In genomic region chr7:5425507-5426225, GRCh38 we compare ENCODE assay signal across 1 cellular context.
TF ChIP-seq lines count a peak whose summit lies in the region.

No MANE protein-coding gene starts in this region.

TF ChIP-seq in HEK293, 187 proteins besides CTCF, POLR2A, EP300 and RAD21 (continued from another document):
- TF ChIP-seq ZSCAN30 (tag by site-specific recombination; IDR thresholded peaks at IDR 0.05) (peak; percentile 47), GLIS2 (tag by site-specific recombination; IDR thresholded peaks at IDR 0.05) (peak; percentile 93), WT1 (tag by site-specific recombination; IDR thresholded peaks at IDR 0.05) (peak; percentile 67), SP2 (tag by site-specific recombination; IDR thresholded peaks at IDR 0.05) (peak; percentile 57), ZFP3 (tag by site-specific recombination; IDR thresholded peaks at IDR 0.05; ENCODE audit: low read depth) (no peak), ZNF16 (tag by site-specific recombination; IDR thresholded peaks at IDR 0.05; ENCODE audit: low read depth) (no peak), RBAK (tag by site-specific recombination; IDR thresholded peaks at IDR 0.05) (no peak), ZSCAN18 (tag by site-specific recombination; IDR thresholded peaks at IDR 0.05) (peak; percentile 78), ZNF2 (tag by site-specific recombination; IDR thresholded peaks at IDR 0.05) (no peak; the same call in 1 of the 2 replicates), ZNF677 (tag by site-specific recombination; IDR thresholded peaks at IDR 0.05) (no peak), ZNF112 (tag by site-specific recombination; IDR thresholded peaks at IDR 0.05) (no peak), ZNF654 (tag by site-specific recombination; IDR thresholded peaks at IDR 0.05; ENCODE audit: low read depth) (no peak), GLIS1 (tag by site-specific recombination; IDR thresholded peaks at IDR 0.05) (peak; percentile 44), ZNF26 (tag by site-specific recombination; IDR thresholded peaks at IDR 0.05) (no peak), ZNF174 (tag by site-specific recombination; IDR thresholded peaks at IDR 0.05) (no peak), KLF9 (tag by site-specific recombination; IDR thresholded peaks at IDR 0.05; ENCODE audit: low read depth) (peak; percentile 54), ZNF266 (tag by site-specific recombination; IDR thresholded peaks at IDR 0.05; ENCODE audit: low read depth) (no peak), ZNF629 (tag by site-specific recombination; IDR thresholded peaks at IDR 0.05) (peak; percentile 20; the same call in 1 of the 2 replicates), ZNF561 (tag by site-specific recombination; IDR thresholded peaks at IDR 0.05; ENCODE audit: borderline replicate concordance) (no peak), ZNF843 (tag by site-specific recombination; IDR thresholded peaks at IDR 0.05) (no peak; the same call in none of the 2 replicates), ZNF600 (tag by site-specific recombination; IDR thresholded peaks at IDR 0.05) (0 out of 2 replicates have a peak, but pooled peaks have one; percentile 19), PBX3 (CRISPR knock-in tag; IDR thresholded peaks at IDR 0.05) (no peak), ZNF76 (tag by site-specific recombination; IDR thresholded peaks at IDR 0.05; ENCODE audit: borderline replicate concordance, low read depth) (peak; percentile 28; the same call in 1 of the 2 replicates), ZNF555 (tag by site-specific recombination; conservative IDR thresholded peaks at IDR 0.05) (no peak), KLF16 (tag by site-specific recombination; IDR thresholded peaks at IDR 0.05) (0 out of 2 replicates have a peak, but pooled peaks have one; percentile 18), AEBP2 (tag by site-specific recombination; IDR thresholded peaks at IDR 0.05; ENCODE audit: borderline replicate concordance) (no peak), ZNF155 (tag by site-specific recombination; IDR thresholded peaks at IDR 0.05) (no peak), ZNF398 (tag by site-specific recombination; IDR thresholded peaks at IDR 0.05) (peak; percentile 87), ZNF501 (tag by site-specific recombination; IDR thresholded peaks at IDR 0.05) (peak; percentile 82), IKZF3 (tag by site-specific recombination; IDR thresholded peaks at IDR 0.05) (peak; percentile 99), ATF2 (tag by site-specific recombination; IDR thresholded peaks at IDR 0.05; ENCODE audit: low read depth) (no peak), ZNF624 (tag by site-specific recombination; IDR thresholded peaks at IDR 0.05) (no peak), ZNF544 (tag by site-specific recombination; IDR thresholded peaks at IDR 0.05) (no peak), ZSCAN5A (tag by site-specific recombination; IDR thresholded peaks at IDR 0.05) (0 out of 2 replicates have a peak, but pooled peaks have one; percentile 53)
